ENCODE assay signal across 8 cellular contexts in genomic region chr10:26448706-26449435, GRCh38. TPM values are rescaled to one million over a fixed set of nuclear protein-coding genes. Genes with fewer than 3 reads are reported as not detected.
DNase-seq lines count a peak whose midpoint lies in the region; ATAC-seq and TF ChIP-seq lines count a peak whose summit lies in the region.

No MANE protein-coding gene starts in this region.

- peak; percentile 42 for DNase-seq in activated CD8-positive, alpha-beta memory T cell treated with anti-CD3 and anti-CD28 coated beads, Interleukin-2, amount 50 U/mL, for 4 hours
- DNase-seq in stimulated activated CD8-positive, alpha-beta memory T cell treated with anti-CD3 and anti-CD28 coated beads, Interleukin-2, amount 100 ng/mL, for 1 hour (ENCODE audit: low read depth in 2 of 2), result peak; percentile 44 to 56
- DNase-seq in neural progenitor cell (ENCODE audit: low spot score), result no peak
- no peak for DNase-seq in SKM-1 (lab: John Stamatoyannopoulos, UW; ENCODE audit: unreplicated experiment)
- no peak for DNase-seq in NCI-H226

- no peaks in the 10 kb centered on the region for H3K79me2 ChIP-seq in neural progenitor cell (ENCODE audit: low read depth)

- ATAC-seq in GM19452 (IDR thresholded peaks at IDR 0.05; ENCODE audit: unreplicated experiment) (peak; percentile 91), HG03439 (IDR thresholded peaks at IDR 0.05; ENCODE audit: unreplicated experiment) (peak; percentile 66)

- no peaks in the 10 kb centered on the region for H3F3A ChIP-seq in neural progenitor cell (ENCODE audit: low read depth)

- no peaks in the 10 kb centered on the region for H3K27me3 ChIP-seq in BLaER1 treated with 17β-estradiol and CSF1 and Interleukin-3, amounts not matched to agents 10 nM and 100 nM
- H3K27me3 ChIP-seq in neural progenitor cell, result no peaks in the 10 kb centered on the region

- H3K36me3 Mint-ChIP-seq in neural progenitor cell, result no peaks in the 10 kb centered on the region

- peaks cover 78 to 100% (median 99%) of the 10 kb centered on the region in 11 experiments for H4K20me1 ChIP-seq in BLaER1 treated with 17β-estradiol and CSF1 and Interleukin-3, amounts not matched to agents 10 nM and 100 nM
- H4K20me1 ChIP-seq in neural progenitor cell (ENCODE audit: low read depth), result no peaks in the 10 kb centered on the region

- H3K27me3 Mint-ChIP-seq in neural progenitor cell (ENCODE audit: insufficient read depth, low read depth), result no peaks in the 10 kb centered on the region

- peak overlapping the region in 9 of 10 experiments; percentile 5 to 54 (median 36); a peak in 15 of 20 replicates for H3K4me3 ChIP-seq in BLaER1 treated with 17β-estradiol and CSF1 and Interleukin-3, amounts not matched to agents 10 nM and 100 nM
- no peak overlapping the region for H3K4me3 ChIP-seq in neural progenitor cell

- no peaks in the 10 kb centered on the region for H3K4me1 Mint-ChIP-seq in neural progenitor cell

- H3K4me1 ChIP-seq in BLaER1 treated with 17β-estradiol and CSF1 and Interleukin-3, amounts not matched to agents 10 nM and 100 nM, result peaks cover 67 to 99% (median 79%) of the 10 kb centered on the region in 10 experiments
- H3K4me1 ChIP-seq in neural progenitor cell, result no peaks in the 10 kb centered on the region

- peak overlapping the region; percentile 67 to 100 (median 87) for H3K4me2 ChIP-seq in BLaER1 treated with 17β-estradiol and CSF1 and Interleukin-3, amounts not matched to agents 10 nM and 100 nM
- H3K4me2 ChIP-seq in neural progenitor cell, result no peak overlapping the region

- peaks cover 0 to 25% (median 0%) of the 10 kb centered on the region in 11 experiments; a peak in 8 of 22 replicates for H3K9me3 ChIP-seq in BLaER1 treated with 17β-estradiol and CSF1 and Interleukin-3, amounts not matched to agents 10 nM and 100 nM (replicated peaks in 1 of 11)
- no peaks in the 10 kb centered on the region for H3K9me3 ChIP-seq in neural progenitor cell (ENCODE audit: low read depth)

- no peak overlapping the region for H3K4me3 Mint-ChIP-seq in neural progenitor cell

- no peak overlapping the region for H3K27ac Mint-ChIP-seq in neural progenitor cell

- no peaks in the 10 kb centered on the region for H3K9me3 Mint-ChIP-seq in neural progenitor cell

- H3K9ac ChIP-seq in BLaER1 treated with 17β-estradiol and CSF1 and Interleukin-3, amounts not matched to agents 10 nM and 100 nM, result peak overlapping the region in 9 of 11 experiments; percentile 4 to 68 (median 38); a peak in 15 of 22 replicates
- H3K9ac ChIP-seq in neural progenitor cell, result no peak overlapping the region

- no peak for TF ChIP-seq CTCF in neural progenitor cell (IDR thresholded peaks at IDR 0.05)

- peaks cover 71 to 99% (median 93%) of the 10 kb centered on the region in 11 experiments for H3K36me3 ChIP-seq in BLaER1 treated with 17β-estradiol and CSF1 and Interleukin-3, amounts not matched to agents 10 nM and 100 nM
- no peaks in the 10 kb centered on the region for H3K36me3 ChIP-seq in neural progenitor cell

- no peak overlapping the region for H2AFZ ChIP-seq in neural progenitor cell (replicated peaks)

- peak overlapping the region; percentile 22 to 78 (median 68); a peak in 21 of 22 replicates for H3K27ac ChIP-seq in BLaER1 treated with 17β-estradiol and CSF1 and Interleukin-3, amounts not matched to agents 10 nM and 100 nM
- H3K27ac ChIP-seq in neural progenitor cell, result no peak overlapping the region

RNA-seq across cellular contexts. Expression of gene APBB1IP, which starts 10.7 kb away (rescaled TPM):
- total RNA-seq in neural progenitor cell (ENCODE audit: low replicate concordance), result not detected in 2 replicates

Comparison
In these comparisons a context has a peak if more than half of its experiments do, and no peak if none do; other contexts are left out.
1. DNase-seq: peak in activated CD8-positive, alpha-beta memory T cell treated with anti-CD3 and anti-CD28 coated beads, Interleukin-2, amount 50 U/mL, for 4 hours (single experiment) and stimulated activated CD8-positive, alpha-beta memory T cell treated with anti-CD3 and anti-CD28 coated beads, Interleukin-2, amount 100 ng/mL, for 1 hour (2 of 2); none in neural progenitor cell (single experiment), SKM-1 (single experiment) and NCI-H226 (single experiment).